27 cellular contexts compared by ENCODE assay signal in genomic region chr11:13311570-13311969, GRCh38.
"Had no signal": no experiment of that assay in that cellular context is flagged by ENCODE, and none has a peak within 500 bp of the region (broad histone marks: within the 10 kb centered on the region; RNA-seq: fewer than 3 reads in every experiment).

No MANE protein-coding gene starts in this region.

- H3K4me3 ChIP-seq: gastroesophageal sphincter, hepatocyte, right atrium auricular region, suprapubic skin, tibial artery, upper lobe of right lung had no signal

- H3K9me3 ChIP-seq: gastroesophageal sphincter, right atrium auricular region, suprapubic skin, tibial artery, upper lobe of right lung had no signal

- H3K4me3 Mint-ChIP-seq: activated naive CD8-positive, alpha-beta T cell; activated T-cell treated with anti-CD3 and anti-CD28 coated beads, Interleukin-2, amount 50 U/mL, for 72 hours; mesothelial cell of epicardium; neural crest cell had no signal

- DNase-seq: activated CD4-positive, alpha-beta T cell treated with anti-CD3 and anti-CD28 coated beads for 4 hours; activated CD4-positive, alpha-beta T cell treated with anti-CD3 and anti-CD28 coated beads, Interleukin-2, amount 50 U/mL, for 4 hours; activated CD4-positive, CD25-positive, alpha-beta regulatory T cell; activated effector memory CD4-positive, alpha-beta T cell treated with Interleukin-2 at 50 U/mL for 16 hours; activated naive CD4-positive, alpha-beta T cell treated with Interleukin-2 at 50 U/mL for 16 hours; activated T-cell treated with anti-CD3 and anti-CD28 coated beads for 4 hours; activated T-cell treated with anti-CD3 and anti-CD28 coated beads, Interleukin-2, amount 50 U/mL, for 72 hours; anterior cingulate cortex; cortex of kidney; kidney; left colon; naive B cell; nucleus accumbens; stimulated activated CD4-positive, alpha-beta T cell treated with anti-CD3 and anti-CD28 coated beads, Interleukin-15, amount 100 ng/mL, for 24 hours; stimulated activated CD4-positive, alpha-beta T cell treated with anti-CD3 and anti-CD28 coated beads, Interleukin-2, amount 100 ng/mL, for 24 hours; stimulated activated naive CD4-positive, alpha-beta T cell; T-helper 1 cell; tibial artery; upper lobe of right lung had no signal

- H3K9me3 Mint-ChIP-seq: activated T-cell treated with anti-CD3 and anti-CD28 coated beads, Interleukin-2, amount 50 U/mL, for 72 hours; mesothelial cell of epicardium; naive B cell had no signal

- H3K27me3 Mint-ChIP-seq: activated naive CD8-positive, alpha-beta T cell; naive B cell had no signal

- H3K36me3 ChIP-seq: right atrium auricular region, suprapubic skin, upper lobe of right lung had no signal

- ATAC-seq: activated T-cell treated with anti-CD3 and anti-CD28 coated beads, Interleukin-2, amount 50 U/mL, for 72 hours; gastroesophageal sphincter; left colon; upper lobe of right lung had no signal

- H3K27ac ChIP-seq: gastroesophageal sphincter, hepatocyte, parathyroid adenoma, right atrium auricular region, suprapubic skin, tibial artery, upper lobe of right lung had no signal

- H3K27ac Mint-ChIP-seq: activated naive CD8-positive, alpha-beta T cell; activated T-cell treated with anti-CD3 and anti-CD28 coated beads, Interleukin-2, amount 50 U/mL, for 72 hours; mesothelial cell of epicardium had no signal

- H3K27me3 ChIP-seq: gastroesophageal sphincter, hepatocyte, right atrium auricular region, suprapubic skin, tibial artery, upper lobe of right lung had no signal

- H3K36me3 Mint-ChIP-seq: mesothelial cell of epicardium had no signal
